10 cellular contexts compared by ENCODE assay signal in genomic region chr11:129066229-129066628, GRCh38.
"Had no signal": no experiment of that assay in that cellular context is flagged by ENCODE, and none has a peak within 500 bp of the region (broad histone marks: within the 10 kb centered on the region; RNA-seq: fewer than 3 reads in every experiment).

No MANE protein-coding gene starts in this region.

- FAIRE-seq: H1, H54 had no signal

- H3K9me3 ChIP-seq: HAP-1 had no signal

- DNase-seq: GM23248, GOT3, H7, H9, HCEC 1CT, HFFc6 had no signal

- H3K4me3 ChIP-seq: GM23248, GM23338, HAP-1 had no signal

- H3K27ac ChIP-seq: GM23248 had no signal

- H3K36me3 ChIP-seq: HAP-1 had no signal
